In the genomic region with DNA sequence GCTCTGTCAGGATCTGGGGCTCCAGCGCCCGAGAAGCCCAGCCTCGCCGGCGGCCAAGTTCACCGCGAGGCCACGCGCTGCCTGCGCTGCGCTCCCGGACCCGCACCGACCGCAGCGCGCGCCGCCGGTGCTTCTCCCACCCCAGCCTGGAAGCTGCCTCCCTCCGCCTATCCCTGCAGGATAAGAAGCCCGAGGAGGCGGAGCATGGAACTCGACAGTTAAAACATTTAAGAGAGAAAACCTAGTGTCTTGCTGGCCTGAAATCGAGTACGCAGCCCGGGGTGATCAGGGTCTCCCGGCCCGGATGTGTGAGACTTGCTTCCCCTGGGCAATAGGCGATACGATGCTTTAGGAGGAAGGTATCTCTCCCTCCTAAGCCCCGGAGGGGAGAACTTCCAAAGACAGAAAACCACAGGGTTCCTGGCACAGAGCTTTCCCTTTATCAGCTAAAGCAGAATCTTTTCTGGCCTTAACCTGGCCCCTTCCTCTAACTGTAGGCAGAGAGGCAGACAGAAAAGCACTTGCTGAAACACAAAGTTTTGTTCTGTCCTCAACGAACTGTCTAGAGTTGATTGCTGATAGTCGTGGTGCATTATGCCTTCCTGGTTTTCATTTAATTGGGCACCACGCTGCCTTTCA, we compare ENCODE assay signal across 1 cellular context.
TF ChIP-seq lines count a peak whose summit lies in the region.

No MANE protein-coding gene starts in this region.

TF ChIP-seq in H1, 55 proteins besides CTCF, POLR2A, EP300 and RAD21:
- TF ChIP-seq, protein P1, sequence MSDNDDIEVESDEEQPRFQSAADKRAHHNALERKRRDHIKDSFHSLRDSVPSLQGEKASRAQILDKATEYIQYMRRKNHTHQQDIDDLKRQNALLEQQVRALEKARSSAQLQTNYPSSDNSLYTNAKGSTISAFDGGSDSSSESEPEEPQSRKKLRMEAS (IDR thresholded peaks at IDR 0.05), result peak; percentile 64
- TF ChIP-seq, protein P2, sequence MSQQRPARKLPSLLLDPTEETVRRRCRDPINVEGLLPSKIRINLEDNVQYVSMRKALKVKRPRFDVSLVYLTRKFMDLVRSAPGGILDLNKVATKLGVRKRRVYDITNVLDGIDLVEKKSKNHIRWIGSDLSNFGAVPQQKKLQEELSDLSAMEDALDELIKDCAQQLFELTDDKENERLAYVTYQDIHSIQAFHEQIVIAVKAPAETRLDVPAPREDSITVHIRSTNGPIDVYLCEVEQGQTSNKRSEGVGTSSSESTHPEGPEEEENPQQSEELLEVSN (IDR thresholded peaks at IDR 0.05), result peak; percentile 32
